1 cellular context compared by ENCODE assay signal in the genomic region with DNA sequence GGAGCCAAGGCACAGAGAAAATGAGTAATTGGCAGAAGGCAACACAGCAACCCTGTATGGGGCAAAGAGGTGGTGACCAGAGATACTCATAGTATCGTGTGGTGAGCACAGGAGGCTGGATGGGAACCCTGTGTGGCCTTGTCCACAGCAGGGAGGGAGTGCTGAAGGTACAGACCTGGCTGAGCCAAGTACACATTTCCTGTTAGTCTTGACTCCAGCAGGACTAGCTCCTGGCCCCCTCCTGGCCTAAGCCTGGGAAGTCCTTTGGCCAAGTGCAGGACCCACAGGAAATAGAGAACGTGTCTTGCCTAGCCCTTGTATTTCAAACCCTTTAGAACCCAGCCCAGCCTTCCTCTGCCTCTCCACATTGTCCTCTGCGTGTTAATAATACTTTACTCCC.
TF ChIP-seq lines count a peak whose summit lies in the region.

No MANE protein-coding gene starts in this region.

TF ChIP-seq in H1, 55 proteins besides CTCF, POLR2A, EP300 and RAD21:
- no peak for TF ChIP-seq GTF2F1 (IDR thresholded peaks at IDR 0.05; ENCODE audit: borderline replicate concordance, low read depth, low read length)
- TF ChIP-seq RXRA (IDR thresholded peaks at IDR 0.05; ENCODE audit: insufficient read depth, low read depth, low read length), result no peak
- TF ChIP-seq, protein P1, sequence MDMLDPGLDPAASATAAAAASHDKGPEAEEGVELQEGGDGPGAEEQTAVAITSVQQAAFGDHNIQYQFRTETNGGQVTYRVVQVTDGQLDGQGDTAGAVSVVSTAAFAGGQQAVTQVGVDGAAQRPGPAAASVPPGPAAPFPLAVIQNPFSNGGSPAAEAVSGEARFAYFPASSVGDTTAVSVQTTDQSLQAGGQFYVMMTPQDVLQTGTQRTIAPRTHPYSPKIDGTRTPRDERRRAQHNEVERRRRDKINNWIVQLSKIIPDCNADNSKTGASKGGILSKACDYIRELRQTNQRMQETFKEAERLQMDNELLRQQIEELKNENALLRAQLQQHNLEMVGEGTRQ (IDR thresholded peaks at IDR 0.05; ENCODE audit: low read length), result no peak
- TF ChIP-seq SRF (IDR thresholded peaks at IDR 0.05; ENCODE audit: low read depth, low read length), result no peak
- TF ChIP-seq TBP (IDR thresholded peaks at IDR 0.05; ENCODE audit: low read depth, low read length), result no peak
- no peak for TF ChIP-seq HDAC6 (IDR thresholded peaks at IDR 0.05; ENCODE audit: low read depth, low read length)
- no peak for TF ChIP-seq GABPA (IDR thresholded peaks at IDR 0.05; ENCODE audit: borderline replicate concordance, insufficient read depth, low read length)
